20 cellular contexts compared by ENCODE assay signal in the genomic region with DNA sequence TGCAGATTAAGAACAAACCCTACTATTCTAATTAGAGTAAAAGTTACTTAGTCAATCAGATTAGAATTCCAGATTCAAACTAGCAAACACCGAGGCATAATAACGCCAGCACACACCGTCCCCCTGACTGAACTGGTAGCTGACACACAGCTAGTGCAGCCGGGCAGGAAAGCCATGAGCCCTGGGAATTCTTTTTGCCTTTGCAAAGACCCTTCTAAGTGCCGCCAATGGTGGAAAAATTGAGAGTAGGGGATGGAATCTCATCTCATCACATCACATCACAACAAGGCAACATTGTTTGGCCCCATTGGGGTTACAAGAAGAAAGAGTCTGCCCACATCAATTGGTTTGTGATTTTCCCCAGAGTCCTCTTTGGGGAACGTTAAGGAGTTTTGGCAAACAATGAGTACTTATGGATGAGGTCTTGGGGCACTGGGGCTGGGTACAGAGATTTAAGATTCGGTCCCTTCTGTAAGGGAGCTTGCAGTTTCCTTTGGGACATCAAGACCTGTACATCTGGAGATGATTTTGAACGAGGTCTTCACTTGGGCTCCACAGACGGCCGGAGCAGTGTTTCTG.
"Had no signal": no experiment of that assay in that cellular context is flagged by ENCODE, and none has a peak within 500 bp of the region (broad histone marks: within the 10 kb centered on the region; RNA-seq: fewer than 3 reads in every experiment).

No MANE protein-coding gene starts in this region.

- H3K27ac ChIP-seq: coronary artery, esophagus squamous epithelium, lower lobe of right lung, pancreas, sigmoid colon, spleen had no signal

- H3K9me3 ChIP-seq: esophagus squamous epithelium, lower lobe of right lung, pancreas, sigmoid colon, spleen had no signal

- H3K27me3 Mint-ChIP-seq: activated naive CD8-positive, alpha-beta T cell had no signal

- FAIRE-seq: pancreas had no signal

- DNase-seq: activated CD4-positive, alpha-beta memory T cell treated with anti-CD3 and anti-CD28 coated beads for 36 hours; activated CD8-positive, alpha-beta memory T cell treated with anti-CD3 and anti-CD28 coated beads, Interleukin-2, amount 10 ng/mL, durations not matched to agents 7 days and 5 days; activated gamma-delta T cell; activated T-cell treated with anti-CD3 and anti-CD28 coated beads, Interleukin-2, amount 50 U/mL, for 4 hours; amniotic stem cell; esophagus squamous epithelium; glutamatergic neuron; lower lobe of right lung; pancreas; sigmoid colon; spleen; T1000 had no signal

- H3K9me3 Mint-ChIP-seq: activated CD4-positive, alpha-beta memory T cell treated with anti-CD3 and anti-CD28 coated beads for 36 hours; activated T-cell treated with anti-CD3 and anti-CD28 coated beads, Interleukin-2, amount 50 U/mL, for 4 hours; brain; central memory CD8-positive, alpha-beta T cell; mesothelial cell of epicardium; neural crest cell; stimulated activated effector memory CD8-positive, alpha-beta T cell treated with anti-CD3 and anti-CD28 coated beads, Interleukin-12 subunit alpha, Interleukin-12 subunit beta, amount 100 ng/mL, for 72 hours had no signal

- H3K36me3 ChIP-seq: esophagus squamous epithelium, lower lobe of right lung, pancreas, sigmoid colon, spleen had no signal

- H3K4me3 ChIP-seq: coronary artery, esophagus squamous epithelium, lower lobe of right lung, pancreas, sigmoid colon, spleen had no signal

- H3K36me3 Mint-ChIP-seq: activated CD4-positive, alpha-beta memory T cell treated with anti-CD3 and anti-CD28 coated beads for 36 hours; activated CD8-positive, alpha-beta memory T cell treated with anti-CD3 and anti-CD28 coated beads, Interleukin-2, amount 10 ng/mL, durations not matched to agents 7 days and 5 days; activated naive CD8-positive, alpha-beta T cell; brain; mesothelial cell of epicardium; stimulated activated effector memory CD8-positive, alpha-beta T cell treated with anti-CD3 and anti-CD28 coated beads, Interleukin-12 subunit alpha, Interleukin-12 subunit beta, amount 100 ng/mL, for 72 hours had no signal

- H3K27ac Mint-ChIP-seq: activated CD4-positive, alpha-beta memory T cell treated with anti-CD3 and anti-CD28 coated beads for 36 hours; activated CD8-positive, alpha-beta memory T cell treated with anti-CD3 and anti-CD28 coated beads, Interleukin-2, amount 10 ng/mL, durations not matched to agents 7 days and 5 days; activated naive CD8-positive, alpha-beta T cell; mesothelial cell of epicardium; stimulated activated effector memory CD8-positive, alpha-beta T cell treated with anti-CD3 and anti-CD28 coated beads, Interleukin-12 subunit alpha, Interleukin-12 subunit beta, amount 100 ng/mL, for 72 hours had no signal

- ATAC-seq: activated CD4-positive, CD25-positive, alpha-beta regulatory T cell treated with anti-CD3 and anti-CD28 coated beads, Interleukin-2, amount 50 U/mL, for 24 hours; activated CD8-positive, alpha-beta memory T cell treated with anti-CD3 and anti-CD28 coated beads, Interleukin-2, amount 10 ng/mL, durations not matched to agents 7 days and 5 days; activated T-cell treated with anti-CD3 and anti-CD28 coated beads, Interleukin-2, amount 50 U/mL, for 4 hours; lower lobe of right lung; pancreas; stimulated activated effector memory CD8-positive, alpha-beta T cell treated with anti-CD3 and anti-CD28 coated beads, Interleukin-12 subunit alpha, Interleukin-12 subunit beta, amount 100 ng/mL, for 72 hours had no signal

- H3K4me3 Mint-ChIP-seq: activated CD4-positive, alpha-beta memory T cell treated with anti-CD3 and anti-CD28 coated beads for 36 hours; activated CD8-positive, alpha-beta memory T cell treated with anti-CD3 and anti-CD28 coated beads, Interleukin-2, amount 10 ng/mL, durations not matched to agents 7 days and 5 days; activated naive CD8-positive, alpha-beta T cell; activated T-cell treated with anti-CD3 and anti-CD28 coated beads, Interleukin-2, amount 50 U/mL, for 4 hours; central memory CD8-positive, alpha-beta T cell; mesothelial cell of epicardium; neural crest cell; stimulated activated effector memory CD8-positive, alpha-beta T cell treated with anti-CD3 and anti-CD28 coated beads, Interleukin-12 subunit alpha, Interleukin-12 subunit beta, amount 100 ng/mL, for 72 hours had no signal

- H3K27me3 ChIP-seq: esophagus squamous epithelium, pancreas, sigmoid colon, spleen had no signal

- H3K4me1 Mint-ChIP-seq: neural crest cell had no signal
